In genomic region chr4:40056722-40057539, GRCh38 we compare ENCODE assay signal across 1 cellular context.
TF ChIP-seq lines count a peak whose summit lies in the region.

Gene N4BP2, plus strand, starts transcription at chr4:40056850. Its CDS starts 40,491 bp downstream, at chr4:40097341.

TF ChIP-seq in HepG2, 621 proteins besides CTCF, POLR2A, EP300 and RAD21 (continued from another document):
- no peak for TF ChIP-seq ARID3A (IDR thresholded peaks at IDR 0.05; ENCODE audit: low read depth, low read length)
- peak; percentile 32; the same call in 1 of the 2 replicates for TF ChIP-seq FOXK1 (CRISPR knock-in tag; IDR thresholded peaks at IDR 0.05; ENCODE audit: borderline replicate concordance, low read depth)
- peak; percentile 73; the same call in 1 of the 2 replicates for TF ChIP-seq SAFB2 (CRISPR knock-in tag; IDR thresholded peaks at IDR 0.05; ENCODE audit: borderline replicate concordance, low read depth)
- no peak; the same call in 1 of the 2 replicates for TF ChIP-seq ZNF83 (CRISPR knock-in tag; IDR thresholded peaks at IDR 0.05; ENCODE audit: borderline replicate concordance)
- no peak; the same call in 1 of the 2 replicates for TF ChIP-seq DR1 (CRISPR knock-in tag; IDR thresholded peaks at IDR 0.05)
- TF ChIP-seq ZNF800 (CRISPR knock-in tag; IDR thresholded peaks at IDR 0.05): peak; percentile 76
- TF ChIP-seq MAFF (IDR thresholded peaks at IDR 0.05; ENCODE audit: low read depth, low read length): no peak
- peak; percentile 10; the same call in 1 of the 2 replicates for TF ChIP-seq ETV5 (CRISPR knock-in tag; IDR thresholded peaks at IDR 0.05; ENCODE audit: borderline replicate concordance)
- peak; percentile 9; the same call in 1 of the 2 replicates for TF ChIP-seq ZBTB3 (CRISPR knock-in tag; IDR thresholded peaks at IDR 0.05; ENCODE audit: borderline replicate concordance, low read depth)
TF ChIP-seq in HepG2: peak in this region for 288.
